ENCODE assay signal across 17 cellular contexts in the genomic region with DNA sequence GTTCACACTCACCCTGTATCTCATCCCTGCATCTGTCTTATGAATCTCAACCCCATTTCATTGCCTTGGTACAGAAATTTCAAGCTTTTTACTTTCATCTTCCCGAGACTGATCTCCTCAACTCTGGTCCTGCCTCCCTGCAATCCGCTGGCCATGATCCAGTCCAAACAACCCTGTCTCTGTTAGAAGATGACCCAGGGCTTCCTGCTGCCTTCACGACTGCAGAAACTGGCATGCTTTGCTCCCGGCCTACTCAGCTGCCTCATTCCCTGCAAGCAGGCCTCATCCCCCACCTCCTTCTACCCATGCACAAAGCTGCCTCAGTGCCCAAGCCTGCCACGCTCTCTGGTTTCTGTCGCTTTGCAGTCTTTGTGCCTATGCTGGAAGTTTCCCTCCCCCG. TPM values are rescaled to one million over a fixed set of nuclear protein-coding genes. Genes with fewer than 3 reads are reported as not detected.
DNase-seq lines count a peak whose midpoint lies in the region; ATAC-seq and TF ChIP-seq lines count a peak whose summit lies in the region.
"Had no signal": no experiment of that assay in that cellular context is flagged by ENCODE, and none has a peak within 500 bp of the region (broad histone marks: within the 10 kb centered on the region; RNA-seq: fewer than 3 reads in every experiment).

No MANE protein-coding gene starts in this region.

- no peak for TF ChIP-seq CTCF in osteoblast (IDR thresholded peaks at IDR 0.05; ENCODE audit: extremely low read depth, low read depth, low read length)

- H3K27me3 ChIP-seq in osteoblast (ENCODE audit: insufficient read depth, low read length) (peaks cover 7% of the 10 kb centered on the region), aorta (ENCODE audit: control insufficient read depth in 1 of 2, insufficient read depth in 2 of 2, low read length in 1 of 2) (no peaks in the 10 kb centered on the region)
- H3K27me3 ChIP-seq: sigmoid colon had no signal

- no peaks in the 10 kb centered on the region for H3K4me1 Mint-ChIP-seq in stimulated activated naive B cell treated with anti-CD40 and anti-IgM and Interleukin-4, amounts not matched to agents 10 μg/mL and 1 μg/mL and 100 μg/mL, for 72 hours

- H3K4me3 Mint-ChIP-seq in stimulated activated naive B cell treated with anti-CD40 and anti-IgM and Interleukin-4, amounts not matched to agents 10 μg/mL and 1 μg/mL and 100 μg/mL, for 72 hours: no peak overlapping the region
- H3K4me3 Mint-ChIP-seq: stimulated activated naive CD8-positive, alpha-beta T cell treated with anti-CD3 and anti-CD28 coated beads, Interleukin-15, Interleukin-2, amounts not matched to agents 100 ng/mL and 50 ng/mL, for 24 hours had no signal

- H3K36me3 ChIP-seq in osteoblast (ENCODE audit: insufficient read depth, low read length): no peaks in the 10 kb centered on the region
- no peaks in the 10 kb centered on the region for H3K36me3 ChIP-seq in aorta (ENCODE audit: control insufficient read depth in 1 of 2, insufficient read depth in 2 of 2, low read length in 1 of 2)
- H3K36me3 ChIP-seq: sigmoid colon had no signal

- WGBS in aorta, 2 donors: 68% methylated on average over 7 of the region's 7 CpGs

- no peaks in the 10 kb centered on the region for H3K9me3 Mint-ChIP-seq in stimulated activated naive B cell treated with anti-CD40 and anti-IgM and Interleukin-4, amounts not matched to agents 10 μg/mL and 1 μg/mL and 100 μg/mL, for 72 hours
- H3K9me3 Mint-ChIP-seq: stimulated activated naive CD8-positive, alpha-beta T cell treated with anti-CD3 and anti-CD28 coated beads, Interleukin-15, Interleukin-2, amounts not matched to agents 100 ng/mL and 50 ng/mL, for 24 hours had no signal

- intact Hi-C loops in aorta (cut with DNase I): no loop called here

- no peak for ATAC-seq in stimulated activated naive B cell treated with anti-CD40 and anti-IgM and Interleukin-4, amounts not matched to agents 10 μg/mL and 1 μg/mL and 100 μg/mL, for 72 hours (replicated peaks)
- ATAC-seq in aorta (ENCODE audit: low FRiP score): no peak
- no peak for ATAC-seq in GM21526 (IDR thresholded peaks at IDR 0.05; ENCODE audit: low FRiP score, unreplicated experiment)

- H4K20me1 ChIP-seq in osteoblast (ENCODE audit: insufficient read depth, low read length): no peaks in the 10 kb centered on the region

- peak; percentile 24 for DNase-seq in EL
- DNase-seq in RPMI7951 (ENCODE audit: low read depth): peak; percentile 77
- DNase-seq in globus pallidus (ENCODE audit: low spot score): peak; percentile 68
- DNase-seq in osteoblast (ENCODE audit: insufficient read length, low spot score, missing footprints): no peak
- no peak for DNase-seq in stimulated activated naive B cell treated with anti-CD40 and anti-IgM and Interleukin-4, amounts not matched to agents 10 μg/mL and 1 μg/mL and 100 μg/mL, for 72 hours
- no peak for DNase-seq in aorta
- DNase-seq in DMS53 treated with DMSO at 0.1 percent for 48 hours (lab: John Stamatoyannopoulos, UW; ENCODE audit: unreplicated experiment): no peak
- DNase-seq: activated CD4-positive, alpha-beta T cell treated with anti-CD3 and anti-CD28 coated beads, Interleukin-2, amount 50 U/mL, for 1 hour; activated effector memory CD4-positive, alpha-beta T cell treated with Interleukin-2 at 50 U/mL for 16 hours; DMS79; MM.1S; NCI-H2227 treated with DMSO at 0.1 percent for 48 hours; PC-9; sigmoid colon had no signal

- peaks cover 24 to 28% of the 10 kb centered on the region in 2 donors for H3K27me3 Mint-ChIP-seq in stimulated activated naive B cell treated with anti-CD40 and anti-IgM and Interleukin-4, amounts not matched to agents 10 μg/mL and 1 μg/mL and 100 μg/mL, for 72 hours

- no peaks in the 10 kb centered on the region for H3K79me2 ChIP-seq in osteoblast (ENCODE audit: insufficient read depth, low read length)

- H3K9me3 ChIP-seq in osteoblast (ENCODE audit: low read depth, low read length) (no peaks in the 10 kb centered on the region), aorta (ENCODE audit: control insufficient read depth, low read length) (no peaks in the 10 kb centered on the region)
- H3K9me3 ChIP-seq: sigmoid colon had no signal

- H3K4me1 ChIP-seq in osteoblast (ENCODE audit: insufficient read depth, low read length) (peaks cover 6% of the 10 kb centered on the region), aorta (ENCODE audit: control insufficient read depth in 1 of 2, insufficient read depth in 2 of 2, low read length in 2 of 2) (no peaks in the 10 kb centered on the region)

- peak overlapping the region; percentile 29 for H3K4me2 ChIP-seq in osteoblast (ENCODE audit: insufficient read depth, low read length)
- H3K4me2 ChIP-seq: PC-9 had no signal

- no peaks in the 10 kb centered on the region for H3K36me3 Mint-ChIP-seq in stimulated activated naive B cell treated with anti-CD40 and anti-IgM and Interleukin-4, amounts not matched to agents 10 μg/mL and 1 μg/mL and 100 μg/mL, for 72 hours

- H3K27ac ChIP-seq in osteoblast (ENCODE audit: low read depth, low read length): no peak overlapping the region
- no peak overlapping the region for H3K27ac ChIP-seq in aorta (ENCODE audit: low read depth in 1 of 2, low read length in 2 of 2)
- H3K27ac ChIP-seq: epithelial cell of prostate, PC-9, sigmoid colon had no signal

- no peak overlapping the region for H3K27ac Mint-ChIP-seq in stimulated activated naive B cell treated with anti-CD40 and anti-IgM and Interleukin-4, amounts not matched to agents 10 μg/mL and 1 μg/mL and 100 μg/mL, for 72 hours
- H3K27ac Mint-ChIP-seq: stimulated activated naive CD8-positive, alpha-beta T cell treated with anti-CD3 and anti-CD28 coated beads, Interleukin-15, Interleukin-2, amounts not matched to agents 100 ng/mL and 50 ng/mL, for 24 hours had no signal

- no peak overlapping the region for H2AFZ ChIP-seq in osteoblast (ENCODE audit: low read length)
- H2AFZ ChIP-seq: PC-9 had no signal

- H3K4me3 ChIP-seq in osteoblast (ENCODE audit: insufficient read depth, low read length) (no peak overlapping the region), aorta (ENCODE audit: low read length in 2 of 2) (no peak overlapping the region)
- H3K4me3 ChIP-seq: PC-9, sigmoid colon had no signal

RNA-seq across cellular contexts. Expression of gene HES1, which starts 12.4 kb away (rescaled TPM):
- total RNA-seq in RPMI7951 (2014; rRNA removed; shearing (Covaris generic)): 38.2 and 52.5 TPM in 2 replicates
- 4.4 and 4.7 TPM in 2 replicates for total RNA-seq in osteoblast
- total RNA-seq in aorta: 10 to 100 TPM; 37.8 to 51.9 TPM
- 10 to 100 TPM; 22.5 to 28.2 TPM for polyA plus RNA-seq in aorta

Comparison
In these comparisons a context has a peak if more than half of its experiments do, and no peak if none do; other contexts are left out.
1. DNase-seq: peak in EL (single experiment), RPMI7951 (single experiment) and globus pallidus (single experiment); none in osteoblast (single experiment), stimulated activated naive B cell treated with anti-CD40 and anti-IgM and Interleukin-4, amounts not matched to agents 10 μg/mL and 1 μg/mL and 100 μg/mL, for 72 hours (single experiment), aorta (0 of 2) and DMS53 treated with DMSO at 0.1 percent for 48 hours (single experiment).